Comparison of ENCODE assay signal across 20 cellular contexts in genomic region chr10:62450905-62451605, GRCh38.
"Had no signal": no experiment of that assay in that cellular context is flagged by ENCODE, and none has a peak within 500 bp of the region (broad histone marks: within the 10 kb centered on the region; RNA-seq: fewer than 3 reads in every experiment).

No MANE protein-coding gene starts in this region.

- H3K4me1 ChIP-seq: adrenal gland, psoas muscle, right lobe of liver, vagina had no signal

- ATAC-seq: activated CD8-positive, alpha-beta T cell treated with anti-CD3 and anti-CD28 coated beads for 36 hours; effector memory CD8-positive, alpha-beta T cell; naive thymus-derived CD4-positive, alpha-beta T cell; psoas muscle; T-cell had no signal

- H3K4me3 Mint-ChIP-seq: activated CD8-positive, alpha-beta T cell treated with anti-CD3 and anti-CD28 coated beads for 36 hours; activated naive CD4-positive, alpha-beta T cell treated with anti-CD3 and anti-CD28 coated beads, Interleukin-2, amount 10 ng/mL, durations not matched to agents 7 days and 5 days; activated T-helper 1 cell treated with anti-CD3 and anti-CD28 coated beads, Interleukin-12 subunit alpha, Interleukin-12 subunit beta, Interleukin-2, Interleukin-4 antibody, amounts not matched to agents 30 ng/mL and 10 ng/mL and 1 ng/mL, durations not matched to agents 14 hours and 24 hours and 36 hours; effector memory CD8-positive, alpha-beta T cell; naive thymus-derived CD4-positive, alpha-beta T cell; T-cell had no signal

- H3K9me3 Mint-ChIP-seq: activated CD8-positive, alpha-beta T cell treated with anti-CD3 and anti-CD28 coated beads for 36 hours; activated naive CD4-positive, alpha-beta T cell treated with anti-CD3 and anti-CD28 coated beads, Interleukin-2, amount 10 ng/mL, durations not matched to agents 7 days and 5 days; activated T-helper 1 cell treated with anti-CD3 and anti-CD28 coated beads, Interleukin-12 subunit alpha, Interleukin-12 subunit beta, Interleukin-2, Interleukin-4 antibody, amounts not matched to agents 30 ng/mL and 10 ng/mL and 1 ng/mL, durations not matched to agents 14 hours and 24 hours and 36 hours; effector memory CD8-positive, alpha-beta T cell had no signal

- H3K4me3 ChIP-seq: adrenal gland, psoas muscle, right lobe of liver, thyroid gland, vagina had no signal

- H3K36me3 ChIP-seq: adrenal gland, right lobe of liver, thyroid gland, vagina had no signal

- DNase-seq: activated CD8-positive, alpha-beta memory T cell treated with anti-CD3 and anti-CD28 coated beads, Interleukin-2, amount 50 U/mL, for 4 hours; activated CD8-positive, alpha-beta T cell treated with anti-CD3 and anti-CD28 coated beads for 36 hours; activated naive CD4-positive, alpha-beta T cell treated with anti-CD3 and anti-CD28 coated beads, Interleukin-2, amount 10 ng/mL, durations not matched to agents 7 days and 5 days; adrenal gland; central memory CD4-positive, alpha-beta T cell; cortex of kidney; effector memory CD8-positive, alpha-beta T cell; hippocampal formation; midbrain; naive thymus-derived CD4-positive, alpha-beta T cell; nucleus accumbens; psoas muscle; right lobe of liver; stimulated activated CD4-positive, alpha-beta T cell treated with anti-CD3 and anti-CD28 coated beads, Interleukin-2, amount 100 ng/mL, for 48 hours; T-cell; T1000; thyroid gland had no signal

- H3K27ac Mint-ChIP-seq: activated CD8-positive, alpha-beta T cell treated with anti-CD3 and anti-CD28 coated beads for 36 hours; activated naive CD4-positive, alpha-beta T cell treated with anti-CD3 and anti-CD28 coated beads, Interleukin-2, amount 10 ng/mL, durations not matched to agents 7 days and 5 days; activated T-helper 1 cell treated with anti-CD3 and anti-CD28 coated beads, Interleukin-12 subunit alpha, Interleukin-12 subunit beta, Interleukin-2, Interleukin-4 antibody, amounts not matched to agents 30 ng/mL and 10 ng/mL and 1 ng/mL, durations not matched to agents 14 hours and 24 hours and 36 hours; effector memory CD8-positive, alpha-beta T cell; naive thymus-derived CD4-positive, alpha-beta T cell; T-cell had no signal

- H3K27me3 ChIP-seq: adrenal gland, right lobe of liver, thyroid gland, vagina had no signal

- H3K27ac ChIP-seq: adrenal gland, epithelial cell of prostate, psoas muscle, right lobe of liver, thyroid gland, vagina had no signal

- H3K4me1 Mint-ChIP-seq: activated naive CD4-positive, alpha-beta T cell treated with anti-CD3 and anti-CD28 coated beads, Interleukin-2, amount 10 ng/mL, durations not matched to agents 7 days and 5 days; T-cell had no signal

- H3K9me3 ChIP-seq: adrenal gland, psoas muscle, right lobe of liver, thyroid gland, vagina had no signal
